In the genomic region with DNA sequence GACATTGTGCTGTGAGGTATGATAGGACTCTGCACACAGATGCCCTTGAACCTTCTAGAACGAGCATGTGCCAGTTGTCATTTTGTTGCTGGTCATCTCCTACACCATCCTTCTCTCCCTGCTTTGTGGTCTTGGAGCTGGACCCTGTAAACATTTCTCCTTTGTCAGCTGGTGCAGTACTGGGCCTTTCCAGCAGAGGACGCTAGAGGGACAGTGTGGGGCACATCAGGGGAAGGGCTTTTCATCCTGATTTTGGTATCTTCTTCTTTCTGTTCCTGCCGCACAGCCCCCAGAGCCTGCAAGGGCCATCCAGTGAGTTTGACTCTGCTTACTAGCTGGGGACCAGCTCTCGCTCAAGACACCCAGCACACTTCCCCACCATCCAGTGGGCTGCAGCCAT, we compare ENCODE assay signal across 13 cellular contexts.
DNase-seq lines count a peak whose midpoint lies in the region; FAIRE-seq and TF ChIP-seq lines count a peak whose summit lies in the region.
"Had no signal": no experiment of that assay in that cellular context is flagged by ENCODE, and none has a peak within 500 bp of the region (broad histone marks: within the 10 kb centered on the region; RNA-seq: fewer than 3 reads in every experiment).

No MANE protein-coding gene starts in this region.

- peaks cover 3% of the 10 kb centered on the region for H3K27me3 Mint-ChIP-seq in glutamatergic neuron (ENCODE audit: unreplicated experiment)

- H3K4me1 Mint-ChIP-seq in glutamatergic neuron (ENCODE audit: low read depth, unreplicated experiment) = no peaks in the 10 kb centered on the region

- H3K4me3 ChIP-seq in AG10803 (ENCODE audit: low read length) = no peak overlapping the region
- H3K4me3 ChIP-seq: spleen had no signal

- 0 out of 2 replicates have a peak, but pooled peaks have one; percentile 16 for TF ChIP-seq CTCF in AG10803 (conservative IDR thresholded peaks at IDR 0.05; ENCODE audit: low read length)
- peak; percentile 54 for TF ChIP-seq CTCF in GM13977 (IDR thresholded peaks at IDR 0.05; ENCODE audit: extremely low read depth, insufficient read depth, missing control alignments)
- TF ChIP-seq CTCF in RWPE1 (conservative IDR thresholded peaks at IDR 0.05; ENCODE audit: low read depth) = peak; percentile 48
- TF ChIP-seq CTCF in glutamatergic neuron (IDR thresholded peaks at IDR 0.05; ENCODE audit: partially characterized antibody, unreplicated experiment) = peak; percentile 71

- no peak overlapping the region for H3K27ac Mint-ChIP-seq in glutamatergic neuron (ENCODE audit: unreplicated experiment)
- H3K27ac Mint-ChIP-seq: CD8-positive, alpha-beta T cell had no signal

- in situ Hi-C loops in GM13977 (cut with MboI; ENCODE audit: low pct_unique_long_range_greater_than_20kb, low sequenced_read_pairs, unreplicated experiment) = no loop called here

- CTCF ChIA-PET in RWPE1 (lab: Yijun Ruan, JAX) = interaction anchor here (1.2 kb wide), 1 partner anchor 92 kb away, joined by 4 read pairs; no protein-coding TSS in a partner anchor

- H3K4me3 Mint-ChIP-seq in glutamatergic neuron (ENCODE audit: unreplicated experiment) = no peak overlapping the region
- H3K4me3 Mint-ChIP-seq: CD8-positive, alpha-beta T cell had no signal

- no peaks in the 10 kb centered on the region for H3K9me3 Mint-ChIP-seq in glutamatergic neuron (ENCODE audit: unreplicated experiment)

- POLR2A ChIA-PET in RWPE1 (lab: Yijun Ruan, JAX; ENCODE audit: low non-redundant PET) = no interaction called here

- H3K27ac ChIP-seq in RWPE1 = no peak overlapping the region
- H3K27ac ChIP-seq: spleen had no signal

- FAIRE-seq in GM12891 (lab: Jason Lieb, UNC) = no peak

- TF ChIP-seq POLR2A in GM12891 (IDR thresholded peaks at IDR 0.05; ENCODE audit: low read depth, low read length) = no peak

- DNase-seq in AG10803 (ENCODE audit: low read depth) (no peak), GM13977 (ENCODE audit: low spot score) (no peak), RWPE1 (ENCODE audit: low spot score) (no peak), glutamatergic neuron (peak; percentile 45), HuH-7.5 (ENCODE audit: low spot score) (no peak), GM12891 (ENCODE audit: insufficient read length, low spot score) (no peak), LoVo (ENCODE audit: low spot score) (no peak), SW 1271 (lab: John Stamatoyannopoulos, UW) (no peak)
- DNase-seq: activated naive CD4-positive, alpha-beta T cell treated with Interleukin-2 at 50 U/mL for 16 hours; CD8-positive, alpha-beta T cell; hippocampal formation; NCI-H1092; spleen had no signal

- no peaks in the 10 kb centered on the region for H3K36me3 Mint-ChIP-seq in glutamatergic neuron (ENCODE audit: unreplicated experiment)
- H3K36me3 Mint-ChIP-seq: CD8-positive, alpha-beta T cell had no signal

TF ChIP-seq in GM12891, 5 proteins besides CTCF, POLR2A, EP300 and RAD21:
- TF ChIP-seq SPI1 (IDR thresholded peaks at IDR 0.05; ENCODE audit: low read depth, low read length) (no peak), POU2F2 (IDR thresholded peaks at IDR 0.05; ENCODE audit: low read depth, low read length) (no peak), TAF1 (IDR thresholded peaks at IDR 0.05; ENCODE audit: low read depth, low read length) (no peak), POLR2AphosphoS5 (IDR thresholded peaks at IDR 0.05; ENCODE audit: low read depth, low read length) (no peak), PAX5 (IDR thresholded peaks at IDR 0.05; ENCODE audit: insufficient read depth, low read length, severe bottlenecking) (no peak)

Comparison
In these comparisons a context has a peak if more than half of its experiments do, and no peak if none do; other contexts are left out.
1. CTCF ChIP-seq: peak in every context shown above with its lines; median percentile 71 in glutamatergic neuron; 54 in GM13977; 48 in RWPE1; 16 in AG10803.